ENCODE assay signal across 24 cellular contexts in the genomic region with DNA sequence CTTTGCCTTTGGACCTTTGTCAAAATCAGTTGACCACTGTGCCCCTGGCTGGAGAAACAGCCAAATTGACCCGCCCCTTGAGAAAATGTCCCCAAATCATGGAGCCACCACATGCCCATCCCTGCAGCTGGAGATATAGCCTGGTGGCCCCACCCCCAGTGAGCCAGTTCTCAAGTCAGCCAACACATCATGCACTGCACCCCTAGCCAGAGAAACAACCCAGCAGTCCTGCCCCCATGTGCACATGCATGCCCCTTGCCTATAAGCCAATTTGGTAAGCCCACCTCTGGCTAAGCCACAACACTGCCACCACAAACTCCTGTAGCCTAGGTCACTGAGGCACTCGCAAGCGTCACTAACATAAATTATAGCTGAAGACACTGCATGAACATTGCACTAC.
"Had no signal": no experiment of that assay in that cellular context is flagged by ENCODE, and none has a peak within 500 bp of the region (broad histone marks: within the 10 kb centered on the region; RNA-seq: fewer than 3 reads in every experiment).

No MANE protein-coding gene starts in this region.

- H3K27ac Mint-ChIP-seq: dendritic cell treated with granulocyte-macrophage colony-stimulating factor and Interleukin-4, amounts not matched to agents 40 ng/mL and 50 ng/mL, for 4 days; effector memory CD8-positive, alpha-beta T cell; endodermal cell had no signal

- DNase-seq: colonic mucosa; cortex of kidney; dermis blood vessel endothelial cell; dorsolateral prefrontal cortex; effector CD4-positive, alpha-beta T cell; effector CD8-positive, alpha-beta T cell; effector memory CD4-positive, alpha-beta T cell; effector memory CD8-positive, alpha-beta T cell; endodermal cell; erythroblast; esophagus squamous epithelium; foreskin fibroblast; foreskin keratinocyte; foreskin melanocyte; gastrocnemius medialis; glutamatergic neuron; head of caudate nucleus; heart left ventricle; heart right ventricle had no signal

- H3K27me3 ChIP-seq: colonic mucosa, dorsolateral prefrontal cortex, esophagus squamous epithelium, foreskin keratinocyte, gastrocnemius medialis, gastroesophageal sphincter, heart left ventricle, heart right ventricle, hepatocyte had no signal

- H3K9me3 ChIP-seq: colonic mucosa, gastrocnemius medialis had no signal

- H3K4me3 ChIP-seq: colonic mucosa, dorsolateral prefrontal cortex, esophagus squamous epithelium, gastrocnemius medialis, gastroesophageal sphincter, heart left ventricle, heart right ventricle, hepatocyte had no signal

- H3K4me1 Mint-ChIP-seq: endodermal cell had no signal

- ATAC-seq: effector memory CD8-positive, alpha-beta T cell; esophagus mucosa; foreskin keratinocyte; gastrocnemius medialis; gastroesophageal sphincter; heart left ventricle; heart right ventricle had no signal

- H3K27ac ChIP-seq: colonic mucosa, dorsolateral prefrontal cortex, epithelial cell of prostate, esophagus squamous epithelium, foreskin keratinocyte, gastrocnemius medialis, gastroesophageal sphincter, heart left ventricle, heart right ventricle, hepatocyte had no signal

- H3K4me3 Mint-ChIP-seq: dendritic cell treated with granulocyte-macrophage colony-stimulating factor and Interleukin-4, amounts not matched to agents 40 ng/mL and 50 ng/mL, for 4 days; effector memory CD8-positive, alpha-beta T cell; endodermal cell had no signal

- H3K4me1 ChIP-seq: colonic mucosa had no signal

- H3K36me3 ChIP-seq: colonic mucosa, esophagus squamous epithelium, gastrocnemius medialis, gastroesophageal sphincter, heart left ventricle, heart right ventricle had no signal
